Comparison of ENCODE assay signal across 1 cellular context in genomic region chr5:132788990-132789886, GRCh38.
TF ChIP-seq lines count a peak whose summit lies in the region.

No MANE protein-coding gene starts in this region.

TF ChIP-seq in HEK293, 187 proteins besides CTCF, POLR2A, EP300 and RAD21:
- TF ChIP-seq ZIC2 (tag by site-specific recombination; IDR thresholded peaks at IDR 0.05) (peak; percentile 98), ZNF146 (tag by site-specific recombination; IDR thresholded peaks at IDR 0.05) (no peak), GLIS1 (tag by site-specific recombination; IDR thresholded peaks at IDR 0.05) (peak; percentile 93)
